ENCODE assay signal across 10 cellular contexts in genomic region chr5:91272858-91273257, GRCh38.
DNase-seq lines count a peak whose midpoint lies in the region; ATAC-seq and TF ChIP-seq lines count a peak whose summit lies in the region.
"Had no signal": no experiment of that assay in that cellular context is flagged by ENCODE, and none has a peak within 500 bp of the region (broad histone marks: within the 10 kb centered on the region; RNA-seq: fewer than 3 reads in every experiment).

No MANE protein-coding gene starts in this region.

- H3K4me3 Mint-ChIP-seq in activated T-helper 17 cell treated with anti-CD3 and anti-CD28 coated beads, Interleukin-2, amount 50 U/mL, for 72 hours: peak overlapping the region; percentile 24
- H3K4me3 Mint-ChIP-seq in mesothelial cell of epicardium: no peak overlapping the region
- no peak overlapping the region for H3K4me3 Mint-ChIP-seq in CD8-positive, alpha-beta T cell
- H3K4me3 Mint-ChIP-seq: nephron had no signal

- DNase-seq in retina (no peak), mesothelial cell of epicardium (ENCODE audit: low spot score in 2 of 2, unreplicated experiment in 2 of 2) (no peak), kidney glomerular epithelial cell (lab: John Stamatoyannopoulos, UW) (no peak)
- no peak for DNase-seq in CD8-positive, alpha-beta T cell
- DNase-seq: GF-D8 had no signal

- H3K9me3 Mint-ChIP-seq in activated T-helper 17 cell treated with anti-CD3 and anti-CD28 coated beads, Interleukin-2, amount 50 U/mL, for 72 hours: no peaks in the 10 kb centered on the region
- no peaks in the 10 kb centered on the region for H3K9me3 Mint-ChIP-seq in mesothelial cell of epicardium
- no peaks in the 10 kb centered on the region for H3K9me3 Mint-ChIP-seq in CD8-positive, alpha-beta T cell

- POLR2A ChIA-PET in CD8-positive, alpha-beta T cell (lab: Charles Lee): no interaction called here

- H3K27ac ChIP-seq in CD8-positive, alpha-beta T cell (ENCODE audit: low read depth, low read length): no peak overlapping the region

- ATAC-seq in GM19463 (IDR thresholded peaks at IDR 0.05; ENCODE audit: unreplicated experiment): peak; percentile 79
- ATAC-seq in HG03139 (IDR thresholded peaks at IDR 0.05; ENCODE audit: unreplicated experiment): peak; percentile 87
- peak; percentile 80 for ATAC-seq in activated T-helper 17 cell treated with anti-CD3 and anti-CD28 coated beads, Interleukin-2, amount 50 U/mL, for 72 hours (replicated peaks)
- ATAC-seq in CD8-positive, alpha-beta T cell: no peak

- H3K36me3 Mint-ChIP-seq in activated T-helper 17 cell treated with anti-CD3 and anti-CD28 coated beads, Interleukin-2, amount 50 U/mL, for 72 hours (ENCODE audit: low read depth): peaks cover 5% of the 10 kb centered on the region
- no peaks in the 10 kb centered on the region for H3K36me3 Mint-ChIP-seq in mesothelial cell of epicardium
- no peaks in the 10 kb centered on the region for H3K36me3 Mint-ChIP-seq in CD8-positive, alpha-beta T cell

- intact Hi-C loops in CD8-positive, alpha-beta T cell (cut with DNase I, micrococcal nuclease): no loop called here

- H3K9me3 ChIP-seq in CD8-positive, alpha-beta T cell (ENCODE audit: low read length): no peaks in the 10 kb centered on the region

- no peak for TF ChIP-seq CTCF in mesothelial cell of epicardium (IDR thresholded peaks at IDR 0.05; ENCODE audit: unreplicated experiment)
- no peak for TF ChIP-seq CTCF in CD8-positive, alpha-beta T cell (IDR thresholded peaks at IDR 0.05)

- peaks cover 13% of the 10 kb centered on the region for H3K4me1 Mint-ChIP-seq in activated T-helper 17 cell treated with anti-CD3 and anti-CD28 coated beads, Interleukin-2, amount 50 U/mL, for 72 hours
- peaks cover 3% of the 10 kb centered on the region for H3K4me1 Mint-ChIP-seq in mesothelial cell of epicardium
- peaks cover 10% of the 10 kb centered on the region for H3K4me1 Mint-ChIP-seq in CD8-positive, alpha-beta T cell (ENCODE audit: low read depth)

- H3K27me3 ChIP-seq in CD8-positive, alpha-beta T cell (ENCODE audit: insufficient read depth, low read length): no peaks in the 10 kb centered on the region

- peak overlapping the region; percentile 41; the same call in 1 of the 2 replicates for H3K4me3 ChIP-seq in GM08714 (ENCODE audit: low read length)
- no peak overlapping the region for H3K4me3 ChIP-seq in CD8-positive, alpha-beta T cell (ENCODE audit: low read depth, low read length)

- CTCF ChIA-PET in CD8-positive, alpha-beta T cell (lab: Charles Lee): interaction anchor here (1.1 kb wide), 1 partner anchor 20 kb away, joined by 3 read pairs; no protein-coding TSS in a partner anchor

- no peaks in the 10 kb centered on the region for H3K27me3 Mint-ChIP-seq in activated T-helper 17 cell treated with anti-CD3 and anti-CD28 coated beads, Interleukin-2, amount 50 U/mL, for 72 hours
- H3K27me3 Mint-ChIP-seq in mesothelial cell of epicardium (ENCODE audit: low read depth): no peaks in the 10 kb centered on the region
- H3K27me3 Mint-ChIP-seq in CD8-positive, alpha-beta T cell (ENCODE audit: low read depth): no peaks in the 10 kb centered on the region

- H3K36me3 ChIP-seq in CD8-positive, alpha-beta T cell (ENCODE audit: insufficient read depth, low read length): no peaks in the 10 kb centered on the region

- H3K4me1 ChIP-seq in CD8-positive, alpha-beta T cell (ENCODE audit: insufficient read depth, low read length): peaks cover 8% of the 10 kb centered on the region

- peak overlapping the region; percentile 65 for H3K27ac Mint-ChIP-seq in activated T-helper 17 cell treated with anti-CD3 and anti-CD28 coated beads, Interleukin-2, amount 50 U/mL, for 72 hours
- H3K27ac Mint-ChIP-seq in mesothelial cell of epicardium: no peak overlapping the region
- H3K27ac Mint-ChIP-seq in CD8-positive, alpha-beta T cell: no peak overlapping the region
- H3K27ac Mint-ChIP-seq: nephron had no signal
